Comparison of ENCODE assay signal across 12 cellular contexts in genomic region chr22:46528121-46528610, GRCh38. TPM values are rescaled to one million over a fixed set of nuclear protein-coding genes. Genes with fewer than 3 reads are reported as not detected.
A peak's percentile ranks its signal among the peaks of the same experiment; 100 is the strongest.
DNase-seq lines count a peak whose midpoint lies in the region; ATAC-seq, FAIRE-seq and TF ChIP-seq lines count a peak whose summit lies in the region.
"Had no signal": no experiment of that assay in that cellular context is flagged by ENCODE, and none has a peak within 500 bp of the region (broad histone marks: within the 10 kb centered on the region; RNA-seq: fewer than 3 reads in every experiment).

No MANE protein-coding gene starts in this region.

- H3K27me3 ChIP-seq in H1 (replicated peaks in 1 of 4; ENCODE audit: control insufficient read depth in 3 of 4, extremely low read depth in 1 of 4, insufficient read depth in 3 of 4, low read length in 3 of 4): no peaks in the 10 kb centered on the region
- H3K27me3 ChIP-seq: right atrium auricular region had no signal

- POLR2A ChIA-PET in H1 (lab: Charles Lee; ENCODE audit: partially characterized antibody): no interaction called here

- peaks cover 0 to 2% of the 10 kb centered on the region in 2 experiments; a peak in 1 of 4 replicates for H3K79me2 ChIP-seq in H1 (ENCODE audit: control insufficient read depth in 1 of 2, insufficient read depth in 2 of 2, low read length in 2 of 2)

- no peak overlapping the region for H2BK15ac ChIP-seq in H1 (ENCODE audit: low read length)

- no peak overlapping the region for H3K4me2 ChIP-seq in H1 (ENCODE audit: insufficient read depth in 1 of 2, low read depth in 2 of 2, low read length in 2 of 2)

- CTCF ChIA-PET in H1 (lab: Charles Lee; ENCODE audit: partially characterized antibody): interaction anchor here (0.7 to 2.8 kb wide), 5 partner anchors 8 to 109 kb away, joined by 3 to 11 read pairs (median 3); no protein-coding TSS in a partner anchor

- no peaks in the 10 kb centered on the region for H3K23me2 ChIP-seq in H1 (ENCODE audit: low read depth, low read length)

- peaks cover 0 to 16% of the 10 kb centered on the region in 2 experiments for H4K20me1 ChIP-seq in H1 (replicated peaks in 1 of 2; ENCODE audit: control insufficient read depth in 1 of 2, insufficient read depth in 2 of 2, low read length in 2 of 2)

- no peaks in the 10 kb centered on the region for H3K9me3 ChIP-seq in H1 (ENCODE audit: insufficient read depth in 2 of 2, low read depth in 1 of 2, low read length in 1 of 2)
- H3K9me3 ChIP-seq: gastroesophageal sphincter, right atrium auricular region had no signal

- no peak overlapping the region for H3K4ac ChIP-seq in H1 (replicated peaks; ENCODE audit: insufficient read length, low read depth, low read length)

- H3K79me1 ChIP-seq in H1 (ENCODE audit: low read depth, low read length): no peaks in the 10 kb centered on the region; the same call in 1 of the 2 replicates

- TF ChIP-seq POLR2A in H1 (IDR thresholded peaks at IDR 0.05; ENCODE audit: control extremely low read depth in 1 of 2, low read depth in 2 of 2, low read length in 2 of 2): no peak

- no peak overlapping the region for H2BK12ac ChIP-seq in H1 (ENCODE audit: low read depth, low read length)

- H3K4me3 ChIP-seq in H1 (ENCODE audit: extremely low read depth in 1 of 4, insufficient read depth in 2 of 4, low read depth in 3 of 4, low read length in 4 of 4): no peak overlapping the region
- H3K4me3 ChIP-seq: gastroesophageal sphincter, right atrium auricular region had no signal

- FAIRE-seq in H1 (lab: Jason Lieb, UNC): no peak

- H2BK5ac ChIP-seq in H1 (ENCODE audit: low read depth, low read length): no peak overlapping the region

- TF ChIP-seq CTCF in H1 (IDR thresholded peaks at IDR 0.05; ENCODE audit: control extremely low read depth in 1 of 3, insufficient read depth in 1 of 3, low read depth in 1 of 3, low read length in 3 of 3): no peak

- no peak for TF ChIP-seq EP300 in H1 (IDR thresholded peaks at IDR 0.05; ENCODE audit: borderline replicate concordance in 1 of 2, low read depth in 2 of 2, low read length in 2 of 2)

- H3K14ac ChIP-seq in H1 (ENCODE audit: insufficient read length): no peak overlapping the region

- no peak overlapping the region for H4K91ac ChIP-seq in H1 (replicated peaks; ENCODE audit: insufficient read length, low read length)

- no peak overlapping the region for H2BK20ac ChIP-seq in H1 (ENCODE audit: low read length)

- no peaks in the 10 kb centered on the region for H3K36me3 ChIP-seq in H1 (ENCODE audit: control insufficient read depth in 2 of 4, insufficient read depth in 4 of 4, low read length in 3 of 4)
- H3K36me3 ChIP-seq: gastroesophageal sphincter, right atrium auricular region had no signal

- H2AK5ac ChIP-seq in H1 (ENCODE audit: low read depth, low read length): no peak overlapping the region

- no peak overlapping the region for H3K56ac ChIP-seq in H1 (replicated peaks; ENCODE audit: insufficient read length, low read depth, low read length)

- no peak for TF ChIP-seq RAD21 in H1 (IDR thresholded peaks at IDR 0.05 in 1 of 2, conservative IDR thresholded peaks at IDR 0.05 in 1 of 2; ENCODE audit: low read depth in 2 of 2, low read length in 2 of 2)

- no peak for ATAC-seq in GM19351 (IDR thresholded peaks at IDR 0.05; ENCODE audit: unreplicated experiment)
- ATAC-seq: gastroesophageal sphincter had no signal

- DNase-seq in DMS79 treated with DMSO at 0.1 percent for 48 hours (lab: John Stamatoyannopoulos, UW): peak; percentile 37
- DNase-seq in DMS79 (lab: John Stamatoyannopoulos, UW): no peak
- peak; percentile 92 to 99 for DNase-seq in NOMO-1 (lab: John Stamatoyannopoulos, UW; ENCODE audit: unreplicated experiment in 2 of 2)
- DNase-seq in H1 (ENCODE audit: low read depth in 1 of 2, low spot score in 2 of 2): no peak
- DNase-seq in renal cortical epithelial cell (ENCODE audit: low read depth): peak; percentile 97
- no peak for DNase-seq in RPMI8226
- DNase-seq in activated effector memory CD4-positive, alpha-beta T cell treated with anti-CD3 and anti-CD28 coated beads, Interleukin-2, amount 50 U/mL, for 16 hours: no peak
- DNase-seq: activated T-cell treated with anti-CD3 and anti-CD28 coated beads, Interleukin-2, amount 50 U/mL, for 4 hours had no signal

- peak overlapping the region; percentile 21; the same call in 1 of the 2 replicates for H4K8ac ChIP-seq in H1 (ENCODE audit: extremely low read depth, insufficient read depth, low read length)

- H3K9ac ChIP-seq in H1 (replicated peaks in 1 of 4; ENCODE audit: extremely low read depth in 1 of 4, low read depth in 3 of 4, low read length in 3 of 4): no peak overlapping the region

- H2AFZ ChIP-seq in H1 (ENCODE audit: low read length): no peak overlapping the region

- no peak overlapping the region for H3K18ac ChIP-seq in H1 (ENCODE audit: extremely low read depth, low read length)

- no peak overlapping the region for H2BK120ac ChIP-seq in H1 (replicated peaks; ENCODE audit: low read depth, low read length)

- H4K5ac ChIP-seq in H1 (ENCODE audit: insufficient read length, low read depth, low read length): no peak overlapping the region

- WGBS in H1 (ENCODE audit: extremely low coverage in 1 of 2, insufficient coverage in 1 of 2, insufficient read length in 1 of 2, insufficient replicate concordance in 2 of 2, low coverage in 1 of 2, low lambda C conversion rate in 2 of 2, missing lambda C conversion rate in 1 of 2), 2 experiments: 91% methylated on average over 15 of the region's 15 CpGs; no CpG with 5 or more reads in 1 of the 2 experiments

- H3K27ac ChIP-seq in H1 (ENCODE audit: low read depth, low read length): no peak overlapping the region
- H3K27ac ChIP-seq: 22Rv1, gastroesophageal sphincter, right atrium auricular region had no signal

- H3K23ac ChIP-seq in H1 (ENCODE audit: insufficient read length): no peak overlapping the region

- H3K4me1 ChIP-seq in H1 (replicated peaks in 1 of 4; ENCODE audit: control insufficient read depth in 3 of 4, insufficient read depth in 4 of 4, low read length in 3 of 4): no peaks in the 10 kb centered on the region

TF ChIP-seq in H1, 55 proteins besides CTCF, POLR2A, EP300 and RAD21:
- TF ChIP-seq SRF (IDR thresholded peaks at IDR 0.05; ENCODE audit: low read depth, low read length) (no peak), RBBP5 (IDR thresholded peaks at IDR 0.05; ENCODE audit: borderline replicate concordance, low read depth, low read length) (no peak)

RNA-seq across cellular contexts. Expression of gene CELSR1, which starts 9.3 kb away (rescaled TPM):
- 12.2 and 12.4 TPM in 2 replicates for total RNA-seq in H1 (2021; fragmentation: NEBNext Ultra II Directional; extraction: Animal tissue kit (Norgen Biotek cat#: 25700))
- 9.0 and 16.4 TPM in 2 replicates for polyA plus RNA-seq in H1 (2011; rRNA removed)
- polyA plus RNA-seq in H1 (2011; cell fraction: cytosol; rRNA removed): 9.1 TPM
- 36.2 TPM for polyA plus RNA-seq in H1 (2011; cell fraction: nucleus; rRNA removed)
- 8.8 to 12.1 TPM (median 10.3 TPM) in 4 replicates for polyA plus RNA-seq in H1 (2012, experiment 1 of 2)
- 7.3 TPM for polyA plus RNA-seq in H1 (2012, experiment 2 of 2)
- polyA plus RNA-seq in H1 (2013, experiment 1 of 2): 10.4 TPM
- polyA plus RNA-seq in H1 (2013, experiment 2 of 2): 9.5 TPM
- polyA minus RNA-seq in H1 (2011; rRNA and poly(A)+ RNA removed): 22.5 and 24.2 TPM in 2 replicates
- 13.4 TPM for polyA minus RNA-seq in H1 (2011; cell fraction: cytosol; rRNA and poly(A)+ RNA removed)
- polyA minus RNA-seq in H1 (2011; cell fraction: nucleus; rRNA and poly(A)+ RNA removed): 38.4 TPM
- total RNA-seq in renal cortical epithelial cell: 41.2 and 151 TPM in 2 replicates

Comparison
In these comparisons a context has a peak if more than half of its experiments do, and no peak if none do; other contexts are left out.
1. DNase-seq: peak in DMS79 treated with DMSO at 0.1 percent for 48 hours (single experiment), NOMO-1 (2 of 2) and renal cortical epithelial cell (single experiment); none in DMS79 (single experiment), H1 (0 of 2), RPMI8226 (single experiment) and activated effector memory CD4-positive, alpha-beta T cell treated with anti-CD3 and anti-CD28 coated beads, Interleukin-2, amount 50 U/mL, for 16 hours (single experiment).